ENCODE assay signal across 23 cellular contexts in the genomic region with DNA sequence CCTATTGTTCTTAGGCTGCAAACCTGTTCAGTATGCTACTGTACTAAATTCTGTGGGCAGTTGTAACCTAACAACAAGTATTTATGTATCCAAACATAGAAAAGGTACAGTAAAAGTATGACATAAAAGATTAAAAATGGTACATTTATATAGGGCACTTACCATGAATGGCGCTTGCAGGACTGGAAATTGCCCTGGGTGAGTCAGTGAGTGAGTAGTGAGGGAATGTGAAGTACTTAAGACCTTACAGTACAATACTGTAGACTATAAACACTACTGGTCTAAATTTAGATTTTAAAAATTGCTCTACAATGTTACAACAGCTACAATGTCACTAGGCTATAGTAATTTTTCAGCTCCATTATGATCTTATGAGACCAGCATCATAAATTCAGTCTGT.
A peak's percentile ranks its signal among the peaks of the same experiment; 100 is the strongest.
DNase-seq lines count a peak whose midpoint lies in the region; ATAC-seq lines count a peak whose summit lies in the region.
"Had no signal": no experiment of that assay in that cellular context is flagged by ENCODE, and none has a peak within 500 bp of the region (broad histone marks: within the 10 kb centered on the region; RNA-seq: fewer than 3 reads in every experiment).

No MANE protein-coding gene starts in this region.

- H3K27me3 Mint-ChIP-seq in CD4-positive, alpha-beta memory T cell: no peaks in the 10 kb centered on the region
- H3K27me3 Mint-ChIP-seq: activated naive CD8-positive, alpha-beta T cell treated with anti-CD3 and anti-CD28 coated beads for 36 hours; memory B cell had no signal

- in situ Hi-C loops in GM23248 (cut with MboI): no loop called here

- no peak for ATAC-seq in HG03135 (IDR thresholded peaks at IDR 0.05; ENCODE audit: unreplicated experiment)
- ATAC-seq: HepG2, natural killer cell had no signal

- H3K27ac ChIP-seq in GM23248: peak overlapping the region; percentile 39
- H3K27ac ChIP-seq in CD4-positive, alpha-beta memory T cell (ENCODE audit: low read depth, low read length): no peak overlapping the region
- H3K27ac ChIP-seq in substantia nigra (ENCODE audit: low read depth, low read length, poor library complexity, severe bottlenecking): no peak overlapping the region
- H3K27ac ChIP-seq: esophagus squamous epithelium, upper lobe of left lung had no signal

- no peaks in the 10 kb centered on the region for H3K4me1 Mint-ChIP-seq in CD4-positive, alpha-beta memory T cell
- H3K4me1 Mint-ChIP-seq: activated naive CD8-positive, alpha-beta T cell treated with anti-CD3 and anti-CD28 coated beads for 36 hours; H9; memory B cell; natural killer cell had no signal

- H3F3A ChIP-seq in GM23248 (ENCODE audit: insufficient read depth): peaks cover 23% of the 10 kb centered on the region

- H2AFZ ChIP-seq in GM23248: 0 out of 2 replicates have a peak overlapping the region, but pooled peaks have one; percentile 3

- no peaks in the 10 kb centered on the region for H3K9me3 ChIP-seq in GM23248 (ENCODE audit: low read depth)
- no peaks in the 10 kb centered on the region for H3K9me3 ChIP-seq in CD4-positive, alpha-beta memory T cell (ENCODE audit: control insufficient read depth in 1 of 2, low read length in 2 of 2)
- H3K9me3 ChIP-seq: BE2C, esophagus squamous epithelium, upper lobe of left lung had no signal

- no peak overlapping the region for H3K4me3 ChIP-seq in GM23248
- no peak overlapping the region for H3K4me3 ChIP-seq in CD4-positive, alpha-beta memory T cell (ENCODE audit: low read length in 2 of 2)
- H3K4me3 ChIP-seq: esophagus squamous epithelium, upper lobe of left lung had no signal

- H3K4me1 ChIP-seq in GM23248 (ENCODE audit: insufficient read depth): peaks cover 46% of the 10 kb centered on the region
- H3K4me1 ChIP-seq in CD4-positive, alpha-beta memory T cell (ENCODE audit: insufficient read depth, low read length): no peaks in the 10 kb centered on the region
- H3K4me1 ChIP-seq: esophagus squamous epithelium, upper lobe of left lung had no signal

- no peaks in the 10 kb centered on the region for H3K79me2 ChIP-seq in GM23248 (ENCODE audit: insufficient read depth)

- no peaks in the 10 kb centered on the region for H3K36me3 Mint-ChIP-seq in CD4-positive, alpha-beta memory T cell
- H3K36me3 Mint-ChIP-seq: activated naive CD8-positive, alpha-beta T cell treated with anti-CD3 and anti-CD28 coated beads for 36 hours; memory B cell; natural killer cell had no signal

- no peak overlapping the region for H3K4me3 Mint-ChIP-seq in CD4-positive, alpha-beta memory T cell
- H3K4me3 Mint-ChIP-seq: activated naive CD8-positive, alpha-beta T cell treated with anti-CD3 and anti-CD28 coated beads for 36 hours; H9; memory B cell; natural killer cell had no signal

- no peak overlapping the region for H3K27ac Mint-ChIP-seq in CD4-positive, alpha-beta memory T cell
- H3K27ac Mint-ChIP-seq: activated naive CD8-positive, alpha-beta T cell treated with anti-CD3 and anti-CD28 coated beads for 36 hours; H9; memory B cell; natural killer cell had no signal

- H3K4me2 ChIP-seq in GM23248 (ENCODE audit: unreplicated experiment): no peak overlapping the region

- CTCF ChIA-PET in CD4-positive, alpha-beta memory T cell (lab: Charles Lee; ENCODE audit: partially characterized antibody): no interaction called here

- DNase-seq in GM23248 (peak; percentile 65), RKO (ENCODE audit: low spot score) (peak; percentile 12), fibroblast of gingiva (ENCODE audit: low read depth) (peak; percentile 41), non-pigmented ciliary epithelial cell (ENCODE audit: low read depth) (peak; percentile 73), substantia nigra (lab: John Stamatoyannopoulos, UW) (no peak)
- DNase-seq in CD4-positive, alpha-beta memory T cell: no peak
- DNase-seq in effector CD8-positive, alpha-beta T cell (lab: John Stamatoyannopoulos, UW): no peak
- DNase-seq: activated naive CD8-positive, alpha-beta T cell treated with anti-CD3 and anti-CD28 coated beads for 36 hours; BE2C; Calu3; esophagus squamous epithelium; GDM1; H9; hypothalamus; natural killer cell; NCI-H146; NCI-H82; small intestine; stimulated activated CD4-positive, alpha-beta T cell treated with anti-CD3 and anti-CD28 coated beads, Interleukin-4, amount 100 ng/mL, for 1 hour; upper lobe of left lung had no signal

- intact Hi-C loops in CD4-positive, alpha-beta memory T cell (cut with micrococcal nuclease): no loop called here

- 33 to 39% methylated on average over 1 of the region's 1 CpG for whole genome bisulfite sequencing in GM23248 (ENCODE audit: low coverage in 1 of 2, low lambda C conversion rate in 2 of 2, missing lambda C conversion rate in 2 of 2), 2 experiments

- POLR2A ChIA-PET in CD4-positive, alpha-beta memory T cell (lab: Charles Lee; ENCODE audit: partially characterized antibody): no interaction called here

- no peaks in the 10 kb centered on the region for H3K36me3 ChIP-seq in GM23248 (ENCODE audit: low read depth)
- no peaks in the 10 kb centered on the region for H3K36me3 ChIP-seq in CD4-positive, alpha-beta memory T cell (ENCODE audit: insufficient read depth, low read length)
- H3K36me3 ChIP-seq: BE2C, esophagus squamous epithelium, upper lobe of left lung had no signal

- H3K9me2 ChIP-seq in GM23248 (ENCODE audit: insufficient read depth): no peaks in the 10 kb centered on the region

- no peaks in the 10 kb centered on the region for H3K27me3 ChIP-seq in GM23248 (replicated peaks; ENCODE audit: insufficient read depth)
- no peaks in the 10 kb centered on the region for H3K27me3 ChIP-seq in CD4-positive, alpha-beta memory T cell (ENCODE audit: insufficient read depth, low read length)
- H3K27me3 ChIP-seq: BE2C, esophagus squamous epithelium, upper lobe of left lung had no signal

- no peak overlapping the region for H3K9ac ChIP-seq in GM23248

- peaks cover 0 to 3% (median 0%) of the 10 kb centered on the region in 8 donors for H3K9me3 Mint-ChIP-seq in CD4-positive, alpha-beta memory T cell
- H3K9me3 Mint-ChIP-seq: activated naive CD8-positive, alpha-beta T cell treated with anti-CD3 and anti-CD28 coated beads for 36 hours; H9; memory B cell; natural killer cell had no signal

- no peaks in the 10 kb centered on the region for H4K20me1 ChIP-seq in GM23248 (ENCODE audit: insufficient read depth)

Comparison
In these comparisons a context has a peak if more than half of its experiments do, and no peak if none do; other contexts are left out.
1. DNase-seq: peak in GM23248 (single experiment), RKO (single experiment), fibroblast of gingiva (single experiment) and non-pigmented ciliary epithelial cell (single experiment); none in CD4-positive, alpha-beta memory T cell (0 of 5), substantia nigra (0 of 49) and effector CD8-positive, alpha-beta T cell (single experiment).